ENCODE assay signal across 8 cellular contexts in genomic region chr16:11916524-11917285, GRCh38. TPM values are rescaled to one million over a fixed set of nuclear protein-coding genes. Genes with fewer than 3 reads are reported as not detected.
DNase-seq lines count a peak whose midpoint lies in the region; ATAC-seq and TF ChIP-seq lines count a peak whose summit lies in the region.

No MANE protein-coding gene starts in this region.

- no peak for TF ChIP-seq POLR2A in IMR-90 (IDR thresholded peaks at IDR 0.05; ENCODE audit: low read depth, low read length)

- H3K4me2 ChIP-seq in IMR-90 (ENCODE audit: low read depth, low read length) = peak overlapping the region; percentile 80

- H3K23ac ChIP-seq in IMR-90 (ENCODE audit: low read depth, low read length) = peak overlapping the region; percentile 46; the same call in 1 of the 2 replicates

- WGBS in IMR-90 (ENCODE audit: extremely low coverage in 2 of 2, insufficient read length in 1 of 2), 2 experiments = no CpG with 5 or more reads among the region's 13 CpGs

- H4K20me1 ChIP-seq in IMR-90 (ENCODE audit: insufficient read depth, low read length) = peaks cover 31% of the 10 kb centered on the region

- H3K9me3 Mint-ChIP-seq in CD8-positive, alpha-beta memory T cell = no peaks in the 10 kb centered on the region
- H3K9me3 Mint-ChIP-seq in activated naive CD8-positive, alpha-beta T cell treated with anti-CD3 and anti-CD28 coated beads, Interleukin-2, amount 10 ng/mL, durations not matched to agents 7 days and 5 days = no peaks in the 10 kb centered on the region
- no peaks in the 10 kb centered on the region for H3K9me3 Mint-ChIP-seq in immature natural killer cell
- H3K9me3 Mint-ChIP-seq in stimulated activated naive B cell treated with anti-CD40 and anti-IgM and Interleukin-4, amounts not matched to agents 10 μg/mL and 1 μg/mL and 100 μg/mL, for 72 hours = no peaks in the 10 kb centered on the region

- peak overlapping the region; percentile 86 for H3K4ac ChIP-seq in IMR-90 (ENCODE audit: low read depth, low read length)

- H2BK15ac ChIP-seq in IMR-90 (ENCODE audit: low read depth, low read length) = no peak overlapping the region

- BruUV-seq in IMR-90 (replicated peaks; lab: Mats Ljungman, UMichigan) = no TSS peak

- in situ Hi-C loops in IMR-90 (cut with MboI; ENCODE audit: low sequenced_read_pairs) = no loop called here

- peaks cover 25% of the 10 kb centered on the region for H3K4me1 ChIP-seq in CD8-positive, alpha-beta memory T cell (ENCODE audit: insufficient read depth, low read length)
- peaks cover 5% of the 10 kb centered on the region; the same call in 1 of the 2 replicates for H3K4me1 ChIP-seq in IMR-90 (ENCODE audit: control insufficient read depth, insufficient read depth, low read length)

- POLR2A ChIA-PET in CD8-positive, alpha-beta memory T cell (lab: Charles Lee) = interaction anchor here (1.3 to 1.7 kb wide), 2 partner anchors 60 to 65 kb away, joined by 5 to 7 read pairs; partner anchors contain the start of genes RSL1D1 and SNX29
- POLR2A ChIA-PET in IMR-90 (lab: Charles Lee; ENCODE audit: unreplicated experiment) = interaction anchor here (0.6 kb wide), 1 partner anchor 458 kb away, joined by 4 read pairs; no protein-coding TSS in a partner anchor
- POLR2A ChIA-PET in activated naive CD8-positive, alpha-beta T cell treated with anti-CD3 and anti-CD28 coated beads, Interleukin-2, amount 10 ng/mL, durations not matched to agents 7 days and 5 days (lab: Charles Lee) = interaction anchor here (0.6 to 2.3 kb wide), 3 partner anchors 60 to 943 kb away, joined by 3 to 14 read pairs (median 10); partner anchors contain the start of genes RSL1D1 and SNX29

- H3K36me3 ChIP-seq in CD8-positive, alpha-beta memory T cell (ENCODE audit: insufficient read depth, low read length) = no peaks in the 10 kb centered on the region
- H3K36me3 ChIP-seq in IMR-90 (ENCODE audit: control insufficient read depth, insufficient read depth, low read length) = peaks cover 2% of the 10 kb centered on the region; the same call in 1 of the 2 replicates

- H2BK5ac ChIP-seq in IMR-90 (ENCODE audit: low read depth, low read length, poor library complexity, severe bottlenecking) = peak overlapping the region; percentile 31

- TF ChIP-seq RAD21 in IMR-90 (IDR thresholded peaks at IDR 0.05; ENCODE audit: low read length) = no peak

- no peak overlapping the region for H3K18ac ChIP-seq in IMR-90 (ENCODE audit: low read depth, low read length)

- H3K14ac ChIP-seq in IMR-90 (replicated peaks; ENCODE audit: low read depth, low read length) = peak overlapping the region; percentile 86

- H2BK20ac ChIP-seq in IMR-90 (ENCODE audit: low read depth, low read length) = peak overlapping the region; percentile 23; the same call in 1 of the 2 replicates

- H4K5ac ChIP-seq in IMR-90 (ENCODE audit: low read depth, low read length) = peak overlapping the region; percentile 70

- H3K4me1 Mint-ChIP-seq in CD8-positive, alpha-beta memory T cell = peaks cover 29 to 35% (median 30%) of the 10 kb centered on the region in 3 donors
- peaks cover 26% of the 10 kb centered on the region for H3K4me1 Mint-ChIP-seq in activated naive CD8-positive, alpha-beta T cell treated with anti-CD3 and anti-CD28 coated beads, Interleukin-2, amount 10 ng/mL, durations not matched to agents 7 days and 5 days
- H3K4me1 Mint-ChIP-seq in immature natural killer cell = peaks cover 34 to 40% of the 10 kb centered on the region in 2 donors
- H3K4me1 Mint-ChIP-seq in stimulated activated naive B cell treated with anti-CD40 and anti-IgM and Interleukin-4, amounts not matched to agents 10 μg/mL and 1 μg/mL and 100 μg/mL, for 72 hours = peaks cover 19 to 32% of the 10 kb centered on the region in 2 donors

- peak overlapping the region; percentile 89 to 95 (median 92) for H3K4me3 Mint-ChIP-seq in CD8-positive, alpha-beta memory T cell
- peak overlapping the region; percentile 92 for H3K4me3 Mint-ChIP-seq in activated naive CD8-positive, alpha-beta T cell treated with anti-CD3 and anti-CD28 coated beads, Interleukin-2, amount 10 ng/mL, durations not matched to agents 7 days and 5 days
- H3K4me3 Mint-ChIP-seq in immature natural killer cell = peak overlapping the region; percentile 74 to 91 (median 86)
- H3K4me3 Mint-ChIP-seq in stimulated activated naive B cell treated with anti-CD40 and anti-IgM and Interleukin-4, amounts not matched to agents 10 μg/mL and 1 μg/mL and 100 μg/mL, for 72 hours = peak overlapping the region; percentile 87 to 94

- peak overlapping the region; percentile 73 to 98 (median 92) for H3K27ac Mint-ChIP-seq in CD8-positive, alpha-beta memory T cell
- peak overlapping the region; percentile 95 for H3K27ac Mint-ChIP-seq in activated naive CD8-positive, alpha-beta T cell treated with anti-CD3 and anti-CD28 coated beads, Interleukin-2, amount 10 ng/mL, durations not matched to agents 7 days and 5 days
- peak overlapping the region; percentile 71 to 95 (median 87) for H3K27ac Mint-ChIP-seq in immature natural killer cell
- H3K27ac Mint-ChIP-seq in stimulated activated naive B cell treated with anti-CD40 and anti-IgM and Interleukin-4, amounts not matched to agents 10 μg/mL and 1 μg/mL and 100 μg/mL, for 72 hours = peak overlapping the region; percentile 96

- H2BK120ac ChIP-seq in IMR-90 (ENCODE audit: low read depth, low read length) = 0 out of 2 replicates have a peak overlapping the region, but pooled peaks have one; percentile 6

- peak overlapping the region; percentile 40; the same call in 1 of the 2 replicates for H2AK5ac ChIP-seq in IMR-90 (ENCODE audit: low read depth, low read length)

- H4K91ac ChIP-seq in IMR-90 (ENCODE audit: insufficient read depth, low read depth, low read length) = peak overlapping the region; percentile 65

- intact Hi-C loops in IMR-90 (cut with micrococcal nuclease) = no loop called here

- peaks cover 0 to 30% (median 0%) of the 10 kb centered on the region in 3 donors for H3K36me3 Mint-ChIP-seq in CD8-positive, alpha-beta memory T cell
- H3K36me3 Mint-ChIP-seq in activated naive CD8-positive, alpha-beta T cell treated with anti-CD3 and anti-CD28 coated beads, Interleukin-2, amount 10 ng/mL, durations not matched to agents 7 days and 5 days = peaks cover 6% of the 10 kb centered on the region
- peaks cover 0 to 4% (median 0%) of the 10 kb centered on the region in 3 donors for H3K36me3 Mint-ChIP-seq in immature natural killer cell
- H3K36me3 Mint-ChIP-seq in stimulated activated naive B cell treated with anti-CD40 and anti-IgM and Interleukin-4, amounts not matched to agents 10 μg/mL and 1 μg/mL and 100 μg/mL, for 72 hours = peaks cover 13 to 15% of the 10 kb centered on the region in 2 donors

- H2AFZ ChIP-seq in IMR-90 (replicated peaks; ENCODE audit: low read length, poor library complexity) = peak overlapping the region; percentile 97

- H3K4me3 ChIP-seq in CD8-positive, alpha-beta memory T cell (ENCODE audit: low read length) = peak overlapping the region; percentile 47
- H3K4me3 ChIP-seq in IMR-90 (ENCODE audit: insufficient read depth, low read depth, low read length) = peak overlapping the region; percentile 65

- no peak for DNase-seq in CD8-positive, alpha-beta memory T cell
- peak; percentile 41 for DNase-seq in IMR-90
- no peak for DNase-seq in activated naive CD8-positive, alpha-beta T cell treated with anti-CD3 and anti-CD28 coated beads, Interleukin-2, amount 10 ng/mL, durations not matched to agents 7 days and 5 days
- DNase-seq in immature natural killer cell = no peak
- DNase-seq in stimulated activated naive B cell treated with anti-CD40 and anti-IgM and Interleukin-4, amounts not matched to agents 10 μg/mL and 1 μg/mL and 100 μg/mL, for 72 hours = no peak
- DNase-seq in NK-92 (lab: John Stamatoyannopoulos, UW; ENCODE audit: unreplicated experiment) = no peak
- DNase-seq in SKM-1 (lab: John Stamatoyannopoulos, UW; ENCODE audit: unreplicated experiment) = no peak

- no peaks in the 10 kb centered on the region for H3K27me3 ChIP-seq in CD8-positive, alpha-beta memory T cell (ENCODE audit: insufficient read depth, low read length, poor library complexity, severe bottlenecking)
- peaks cover 7% of the 10 kb centered on the region for H3K27me3 ChIP-seq in IMR-90 (ENCODE audit: control insufficient read depth, insufficient read depth, low read length)

- dilution Hi-C loops in IMR-90 (cut with HindIII; ENCODE audit: low sequenced_read_pairs, unreplicated experiment) = no loop called here

- no peak for TF ChIP-seq CTCF in IMR-90 (conservative IDR thresholded peaks at IDR 0.05; ENCODE audit: low read depth, low read length)

- H3K9ac ChIP-seq in IMR-90 (ENCODE audit: low read depth, low read length) = peak overlapping the region; percentile 56

- H3K9me3 ChIP-seq in CD8-positive, alpha-beta memory T cell (ENCODE audit: low read length) = no peaks in the 10 kb centered on the region
- no peaks in the 10 kb centered on the region for H3K9me3 ChIP-seq in IMR-90 (ENCODE audit: control insufficient read depth, insufficient read depth, low read length)

- ATAC-seq in IMR-90 (ENCODE audit: low read depth) = no peak
- no peak for ATAC-seq in activated naive CD8-positive, alpha-beta T cell treated with anti-CD3 and anti-CD28 coated beads, Interleukin-2, amount 10 ng/mL, durations not matched to agents 7 days and 5 days (ENCODE audit: low read depth)
- ATAC-seq in stimulated activated naive B cell treated with anti-CD40 and anti-IgM and Interleukin-4, amounts not matched to agents 10 μg/mL and 1 μg/mL and 100 μg/mL, for 72 hours (replicated peaks) = no peak
- no peak for ATAC-seq in HG03442 (IDR thresholded peaks at IDR 0.05; ENCODE audit: unreplicated experiment)

- H3K9me1 ChIP-seq in IMR-90 (ENCODE audit: insufficient read depth, low read length) = peaks cover 5% of the 10 kb centered on the region; the same call in 1 of the 2 replicates

- CTCF ChIA-PET in CD8-positive, alpha-beta memory T cell (lab: Charles Lee) = interaction anchor here (1.9 kb wide), 1 partner anchor 34 kb away, joined by 4 read pairs; no protein-coding TSS in a partner anchor
- CTCF ChIA-PET in IMR-90 (lab: Yijun Ruan, JAX) = interaction anchor here (1.5 kb wide), 1 partner anchor 151 kb away, joined by 3 read pairs; no protein-coding TSS in a partner anchor

- peak overlapping the region; percentile 92 to 97 for H4K8ac ChIP-seq in IMR-90 (ENCODE audit: low read depth in 2 of 2, low read length in 2 of 2)

- peaks cover 0 to 29% of the 10 kb centered on the region in 2 experiments; a peak in 3 of 4 replicates for H3K79me1 ChIP-seq in IMR-90 (ENCODE audit: low read depth in 1 of 2, low read length in 2 of 2)

- peak overlapping the region; percentile 45 for H3K27ac ChIP-seq in CD8-positive, alpha-beta memory T cell (ENCODE audit: low read depth, low read length)
- H3K27ac ChIP-seq in IMR-90 (ENCODE audit: insufficient read depth, low read length) = peak overlapping the region; percentile 36

- peak overlapping the region; percentile 42; the same call in 1 of the 2 replicates for H3K56ac ChIP-seq in IMR-90 (ENCODE audit: extremely low read depth, insufficient read depth, low read length)

- H3K27me3 Mint-ChIP-seq in CD8-positive, alpha-beta memory T cell = peaks cover 0 to 7% of the 10 kb centered on the region in 2 donors
- peaks cover 8% of the 10 kb centered on the region for H3K27me3 Mint-ChIP-seq in activated naive CD8-positive, alpha-beta T cell treated with anti-CD3 and anti-CD28 coated beads, Interleukin-2, amount 10 ng/mL, durations not matched to agents 7 days and 5 days
- peaks cover 15 to 25% (median 19%) of the 10 kb centered on the region in 3 donors for H3K27me3 Mint-ChIP-seq in immature natural killer cell (ENCODE audit: low read depth in 3 of 3)
- peaks cover 4 to 12% of the 10 kb centered on the region in 2 donors for H3K27me3 Mint-ChIP-seq in stimulated activated naive B cell treated with anti-CD40 and anti-IgM and Interleukin-4, amounts not matched to agents 10 μg/mL and 1 μg/mL and 100 μg/mL, for 72 hours

- H2AK9ac ChIP-seq in IMR-90 (replicated peaks; ENCODE audit: low read depth, low read length, poor library complexity) = peak overlapping the region; percentile 90

RNA-seq across cellular contexts. Expression of gene GSPT1, which starts 0.9 kb away (rescaled TPM):
- total RNA-seq in CD8-positive, alpha-beta memory T cell = 100 to 1,000 TPM; 228 to 237 TPM
- polyA plus RNA-seq in CD8-positive, alpha-beta memory T cell = 90.8 TPM
- total RNA-seq in IMR-90 (2012; rRNA removed) = 84.8 and 121 TPM in 2 replicates
- polyA plus RNA-seq in IMR-90 (2012; rRNA removed) (68.8 and 76.3 TPM in 2 replicates), immature natural killer cell (10 to 100 TPM; 45.6 to 63.0 (median 58.7) TPM)
- 7.5 and 16.8 TPM in 2 replicates for polyA plus RNA-seq in IMR-90 (2012; cell fraction: cytosol; rRNA removed)
- polyA plus RNA-seq in IMR-90 (2012; cell fraction: nucleus; rRNA removed; ENCODE audit: low replicate concordance) = 6.0 and 42.6 TPM in 2 replicates
- 10 to 100 TPM; 88.3 to 90.7 TPM for total RNA-seq in activated naive CD8-positive, alpha-beta T cell treated with anti-CD3 and anti-CD28 coated beads, Interleukin-2, amount 10 ng/mL, durations not matched to agents 7 days and 5 days

RNA-seq across cellular contexts. Expression of gene NPIPB2, which starts 25.1 kb away (rescaled TPM):
- total RNA-seq in CD8-positive, alpha-beta memory T cell = 1 to 10 TPM; 9.4 to 9.7 TPM
- 1.3 TPM for polyA plus RNA-seq in CD8-positive, alpha-beta memory T cell
- total RNA-seq in IMR-90 (2012; rRNA removed) = 1.4 and 2.2 TPM in 2 replicates
- 7.7 and 13.4 TPM in 2 replicates for polyA plus RNA-seq in IMR-90 (2012; rRNA removed)
- 0.05 and 2.4 TPM in 2 replicates for polyA plus RNA-seq in IMR-90 (2012; cell fraction: cytosol; rRNA removed)
- polyA plus RNA-seq in IMR-90 (2012; cell fraction: nucleus; rRNA removed; ENCODE audit: low replicate concordance) = 15.8 and 57.1 TPM in 2 replicates
- total RNA-seq in activated naive CD8-positive, alpha-beta T cell treated with anti-CD3 and anti-CD28 coated beads, Interleukin-2, amount 10 ng/mL, durations not matched to agents 7 days and 5 days = 10 to 100 TPM; 18.1 to 18.3 TPM
- 1 to 10 TPM in 1 of 3 donors, not detected in 2; 1.9 TPM for polyA plus RNA-seq in immature natural killer cell

RNA-seq across cellular contexts. Expression of gene TNFRSF17, which starts 48.3 kb away (rescaled TPM):
- not detected for total RNA-seq in CD8-positive, alpha-beta memory T cell
- polyA plus RNA-seq in CD8-positive, alpha-beta memory T cell = not detected
- total RNA-seq in IMR-90 (2012; rRNA removed) = not detected in 2 replicates
- polyA plus RNA-seq in IMR-90 (2012; rRNA removed) (not detected in 2 replicates), immature natural killer cell (not detected)
- not detected in 2 replicates for polyA plus RNA-seq in IMR-90 (2012; cell fraction: cytosol; rRNA removed)
- not detected in 2 replicates for polyA plus RNA-seq in IMR-90 (2012; cell fraction: nucleus; rRNA removed; ENCODE audit: low replicate concordance)
- total RNA-seq in activated naive CD8-positive, alpha-beta T cell treated with anti-CD3 and anti-CD28 coated beads, Interleukin-2, amount 10 ng/mL, durations not matched to agents 7 days and 5 days = not detected

RNA-seq across cellular contexts. Expression of gene SNX29, which starts 59.8 kb away (rescaled TPM):
- total RNA-seq in CD8-positive, alpha-beta memory T cell = 10 to 100 TPM; 12.0 to 14.4 TPM
- polyA plus RNA-seq in CD8-positive, alpha-beta memory T cell = 12.4 TPM
- total RNA-seq in IMR-90 (2012; rRNA removed) = 14.7 and 21.3 TPM in 2 replicates
- 5.0 TPM in 2 replicates for polyA plus RNA-seq in IMR-90 (2012; rRNA removed)
- polyA plus RNA-seq in IMR-90 (2012; cell fraction: cytosol; rRNA removed) = 3.6 and 4.0 TPM in 2 replicates
- polyA plus RNA-seq in IMR-90 (2012; cell fraction: nucleus; rRNA removed; ENCODE audit: low replicate concordance) = 3.2 and 5.4 TPM in 2 replicates
- total RNA-seq in activated naive CD8-positive, alpha-beta T cell treated with anti-CD3 and anti-CD28 coated beads, Interleukin-2, amount 10 ng/mL, durations not matched to agents 7 days and 5 days = 10 to 100 TPM; 16.6 to 22.8 TPM
- 10 to 100 TPM in 1 of 3 donors, 1 to 10 TPM in 2; 2.4 to 22.8 (median 6.7) TPM for polyA plus RNA-seq in immature natural killer cell
